In genomic region chr22:49817359-49817758, GRCh38 we compare ENCODE assay signal across 13 cellular contexts. TPM values are rescaled to one million over a fixed set of nuclear protein-coding genes. Genes with fewer than 3 reads are reported as not detected.
DNase-seq lines count a peak whose midpoint lies in the region; ATAC-seq and TF ChIP-seq lines count a peak whose summit lies in the region.
"Had no signal": no experiment of that assay in that cellular context is flagged by ENCODE, and none has a peak within 500 bp of the region (broad histone marks: within the 10 kb centered on the region; RNA-seq: fewer than 3 reads in every experiment).

No MANE protein-coding gene starts in this region.

- peaks cover 43% of the 10 kb centered on the region for H3K4me1 Mint-ChIP-seq in activated naive CD4-positive, alpha-beta T cell treated with anti-CD3 and anti-CD28 coated beads, Interleukin-2, amount 10 ng/mL, durations not matched to agents 7 days and 5 days
- H3K4me1 Mint-ChIP-seq in central memory CD8-positive, alpha-beta T cell = peaks cover 78% of the 10 kb centered on the region
- H3K4me1 Mint-ChIP-seq in type B pancreatic cell (ENCODE audit: unreplicated experiment) (no peaks in the 10 kb centered on the region), neural progenitor cell (no peaks in the 10 kb centered on the region)

- H3K4me3 Mint-ChIP-seq in activated naive CD4-positive, alpha-beta T cell treated with anti-CD3 and anti-CD28 coated beads, Interleukin-2, amount 10 ng/mL, durations not matched to agents 7 days and 5 days = no peak overlapping the region
- H3K4me3 Mint-ChIP-seq in central memory CD8-positive, alpha-beta T cell = peak overlapping the region; percentile 24
- H3K4me3 Mint-ChIP-seq in type B pancreatic cell = no peak overlapping the region
- H3K4me3 Mint-ChIP-seq in neural progenitor cell = no peak overlapping the region
- H3K4me3 Mint-ChIP-seq: CD14-positive monocyte had no signal

- H3K9me3 Mint-ChIP-seq in activated naive CD4-positive, alpha-beta T cell treated with anti-CD3 and anti-CD28 coated beads, Interleukin-2, amount 10 ng/mL, durations not matched to agents 7 days and 5 days = no peaks in the 10 kb centered on the region
- no peaks in the 10 kb centered on the region for H3K9me3 Mint-ChIP-seq in central memory CD8-positive, alpha-beta T cell
- H3K9me3 Mint-ChIP-seq in type B pancreatic cell (no peaks in the 10 kb centered on the region), neural progenitor cell (no peaks in the 10 kb centered on the region)
- H3K9me3 Mint-ChIP-seq: CD14-positive monocyte had no signal

- DNase-seq in activated naive CD4-positive, alpha-beta T cell treated with anti-CD3 and anti-CD28 coated beads, Interleukin-2, amount 10 ng/mL, durations not matched to agents 7 days and 5 days = no peak
- DNase-seq in activated naive CD4-positive, alpha-beta T cell treated with anti-CD3 and anti-CD28 coated beads, Interleukin-2, amount 50 U/mL, for 16 hours = no peak
- DNase-seq in Panc1 (ENCODE audit: low read depth, low spot score) (no peak), type B pancreatic cell (ENCODE audit: extremely low spot score, unreplicated experiment) (no peak), spleen (no peak), SK-N-DZ (ENCODE audit: low spot score) (no peak), neural progenitor cell (ENCODE audit: low spot score) (no peak)
- no peak for DNase-seq in central memory CD8-positive, alpha-beta T cell (ENCODE audit: low spot score in 2 of 2)
- DNase-seq: Kasumi-1, NCI-H1930, NCI-H510A treated with DMSO at 0.1 percent for 48 hours, SIG-M5 had no signal

- TF ChIP-seq POLR2A in spleen (IDR thresholded peaks at IDR 0.05) = no peak

- no peak overlapping the region for H3K4me2 ChIP-seq in neural progenitor cell

- H4K20me1 ChIP-seq in neural progenitor cell (ENCODE audit: low read depth) = peaks cover 100% of the 10 kb centered on the region

- H3K36me3 ChIP-seq in Panc1 (ENCODE audit: control insufficient read depth, insufficient read depth, low read length) (no peaks in the 10 kb centered on the region; the same call in 1 of the 2 replicates), spleen (peaks cover 0 to 100% (median 47%) of the 10 kb centered on the region in 6 donors), neural progenitor cell (no peaks in the 10 kb centered on the region)

- BruUV-seq in Panc1 (replicated peaks; lab: Mats Ljungman, UMichigan) = no TSS peak

- H3K4me3 ChIP-seq in Panc1 (ENCODE audit: low read depth in 2 of 2, low read length in 2 of 2) (no peak overlapping the region), spleen (no peak overlapping the region), neural progenitor cell (no peak overlapping the region)

- H3K27me3 ChIP-seq in Panc1 (ENCODE audit: control insufficient read depth, insufficient read depth, low read length) = no peaks in the 10 kb centered on the region
- H3K27me3 ChIP-seq in spleen (replicated peaks in 1 of 7) = no peaks in the 10 kb centered on the region
- H3K27me3 ChIP-seq in neural progenitor cell = no peaks in the 10 kb centered on the region

- H3K36me3 Mint-ChIP-seq in activated naive CD4-positive, alpha-beta T cell treated with anti-CD3 and anti-CD28 coated beads, Interleukin-2, amount 10 ng/mL, durations not matched to agents 7 days and 5 days = peaks cover 62% of the 10 kb centered on the region
- H3K36me3 Mint-ChIP-seq in central memory CD8-positive, alpha-beta T cell (ENCODE audit: insufficient read depth) = peaks cover 79% of the 10 kb centered on the region
- H3K36me3 Mint-ChIP-seq in type B pancreatic cell (peaks cover 27% of the 10 kb centered on the region), neural progenitor cell (peaks cover 50% of the 10 kb centered on the region)

- POLR2A ChIA-PET in Panc1 (lab: Charles Lee) = no interaction called here

- no peaks in the 10 kb centered on the region for H3K27me3 Mint-ChIP-seq in activated naive CD4-positive, alpha-beta T cell treated with anti-CD3 and anti-CD28 coated beads, Interleukin-2, amount 10 ng/mL, durations not matched to agents 7 days and 5 days
- H3K27me3 Mint-ChIP-seq in central memory CD8-positive, alpha-beta T cell = no peaks in the 10 kb centered on the region
- H3K27me3 Mint-ChIP-seq in type B pancreatic cell (no peaks in the 10 kb centered on the region), neural progenitor cell (ENCODE audit: insufficient read depth, low read depth) (peaks cover 3% of the 10 kb centered on the region)

- no peaks in the 10 kb centered on the region for H3K9me3 ChIP-seq in Panc1 (ENCODE audit: control insufficient read depth, insufficient read depth, low read depth, low read length)
- H3K9me3 ChIP-seq in spleen = no peaks in the 10 kb centered on the region
- no peaks in the 10 kb centered on the region for H3K9me3 ChIP-seq in neural progenitor cell (ENCODE audit: low read depth)

- H3K4me1 ChIP-seq in Panc1 (ENCODE audit: control insufficient read depth, insufficient read depth, low read length) = no peaks in the 10 kb centered on the region
- peaks cover 5 to 96% (median 56%) of the 10 kb centered on the region in 6 donors for H3K4me1 ChIP-seq in spleen
- no peaks in the 10 kb centered on the region for H3K4me1 ChIP-seq in neural progenitor cell

- peak overlapping the region; percentile 13 for H3K27ac Mint-ChIP-seq in activated naive CD4-positive, alpha-beta T cell treated with anti-CD3 and anti-CD28 coated beads, Interleukin-2, amount 10 ng/mL, durations not matched to agents 7 days and 5 days
- peak overlapping the region; percentile 43 for H3K27ac Mint-ChIP-seq in central memory CD8-positive, alpha-beta T cell (ENCODE audit: low read depth)
- peak overlapping the region; percentile 51 for H3K27ac Mint-ChIP-seq in type B pancreatic cell
- H3K27ac Mint-ChIP-seq in neural progenitor cell = no peak overlapping the region

- WGBS in spleen, 5 donors = 66 to 97% (median 96%) methylated on average over 3 of the region's 3 CpGs

- H3K79me2 ChIP-seq in neural progenitor cell (ENCODE audit: low read depth) = peaks cover 100% of the 10 kb centered on the region

- H3F3A ChIP-seq in neural progenitor cell (ENCODE audit: low read depth) = no peaks in the 10 kb centered on the region

- 0 out of 2 replicates have a peak, but pooled peaks have one; percentile 40 for ATAC-seq in Panc1
- no peak for ATAC-seq in central memory CD8-positive, alpha-beta T cell (replicated peaks; ENCODE audit: extremely low read depth, poor library complexity, severe bottlenecking)

- CTCF ChIA-PET in activated naive CD4-positive, alpha-beta T cell treated with anti-CD3 and anti-CD28 coated beads, Interleukin-2, amount 10 ng/mL, durations not matched to agents 7 days and 5 days (lab: Charles Lee) = no interaction called here
- CTCF ChIA-PET in Panc1 (lab: Charles Lee) = no interaction called here

- H3K9ac ChIP-seq in neural progenitor cell = no peak overlapping the region

- no peak overlapping the region for H2AFZ ChIP-seq in neural progenitor cell (replicated peaks)

- H3K27ac ChIP-seq in Panc1 (ENCODE audit: low read length) (no peak overlapping the region), spleen (no peak overlapping the region), neural progenitor cell (no peak overlapping the region)

- TF ChIP-seq CTCF in Panc1 (IDR thresholded peaks at IDR 0.05) = no peak
- TF ChIP-seq CTCF in type B pancreatic cell (conservative IDR thresholded peaks at IDR 0.05) = no peak
- TF ChIP-seq CTCF in spleen (IDR thresholded peaks at IDR 0.05 in 8 of 11, conservative IDR thresholded peaks at IDR 0.05 in 3 of 11) = no peak
- no peak for TF ChIP-seq CTCF in neural progenitor cell (IDR thresholded peaks at IDR 0.05)

- in situ Hi-C loops in Panc1 (cut with HindIII; ENCODE audit: low pct_unique_long_range_greater_than_20kb, low sequenced_read_pairs) = no loop called here

- intact Hi-C loops in Panc1 (cut with micrococcal nuclease; ENCODE audit: unreplicated experiment) (no loop called here), spleen (cut with DNase I; ENCODE audit: low total_unique reads) (no loop called here)

RNA-seq across cellular contexts. Expression of gene BRD1, which starts 10.3 kb away (rescaled TPM):
- 24.0 TPM for total RNA-seq in Panc1 (2021; ENCODE audit: unreplicated experiment)
- 22.1 TPM for polyA plus RNA-seq in Panc1 (2012; ENCODE audit: insufficient read length)
- total RNA-seq in type B pancreatic cell (ENCODE audit: low replicate concordance) = 51.1 and 53.0 TPM in 2 replicates
- 10 to 100 TPM; 35.3 to 59.6 (median 46.9) TPM for total RNA-seq in spleen
- polyA plus RNA-seq in spleen = 10 to 100 TPM; 14.2 to 23.1 (median 17.6) TPM
- 32.5 and 43.0 TPM in 2 replicates for polyA plus RNA-seq in SK-N-DZ (2014; cell fraction: cytosol; rRNA removed)
- polyA plus RNA-seq in SK-N-DZ (2014; cell fraction: nucleus; rRNA removed) = 51.0 and 58.3 TPM in 2 replicates
- total RNA-seq in neural progenitor cell (ENCODE audit: low replicate concordance) = 31.2 and 46.7 TPM in 2 replicates

RNA-seq across cellular contexts. Expression of gene ZBED4, which starts 36.3 kb away (rescaled TPM):
- total RNA-seq in Panc1 (2021; ENCODE audit: unreplicated experiment) (17.3 TPM), type B pancreatic cell (ENCODE audit: low replicate concordance) (25.5 and 29.1 TPM in 2 replicates), spleen (10 to 100 TPM; 10.1 to 23.2 (median 16.1) TPM), neural progenitor cell (ENCODE audit: low replicate concordance) (23.1 and 29.3 TPM in 2 replicates)
- polyA plus RNA-seq in Panc1 (2012; ENCODE audit: insufficient read length) = 11.6 TPM
- polyA plus RNA-seq in spleen = 1 to 10 TPM; 2.9 to 5.3 (median 3.5) TPM
- 18.6 and 24.1 TPM in 2 replicates for polyA plus RNA-seq in SK-N-DZ (2014; cell fraction: cytosol; rRNA removed)
- 11.3 and 17.6 TPM in 2 replicates for polyA plus RNA-seq in SK-N-DZ (2014; cell fraction: nucleus; rRNA removed)
